Comparison of ENCODE assay signal across 22 cellular contexts in the genomic region with DNA sequence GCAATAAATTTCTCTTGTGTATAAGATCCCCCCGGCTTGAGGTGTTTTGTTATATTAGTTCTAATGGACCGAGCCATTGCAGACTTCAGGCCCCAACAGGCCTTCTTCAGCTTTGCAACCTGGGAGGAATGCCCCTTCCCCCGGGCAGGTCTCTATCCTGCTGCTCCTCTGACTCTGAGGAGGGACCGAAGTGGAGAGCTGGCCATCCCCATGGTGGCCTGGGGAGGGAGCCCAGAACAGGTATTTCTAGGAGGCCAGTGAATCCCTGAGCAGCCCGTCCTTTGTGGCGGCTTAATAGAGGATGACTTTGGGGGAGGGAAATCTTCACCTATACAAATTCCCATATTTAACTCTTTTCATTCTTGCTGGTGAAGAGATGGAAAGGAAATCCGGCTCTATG.
A peak's percentile ranks its signal among the peaks of the same experiment; 100 is the strongest.
DNase-seq lines count a peak whose midpoint lies in the region; ATAC-seq, FAIRE-seq and TF ChIP-seq lines count a peak whose summit lies in the region.
"Had no signal": no experiment of that assay in that cellular context is flagged by ENCODE, and none has a peak within 500 bp of the region (broad histone marks: within the 10 kb centered on the region; RNA-seq: fewer than 3 reads in every experiment).

No MANE protein-coding gene starts in this region.

- ATAC-seq in HepG2 (peak; percentile 64), right lobe of liver (no peak), HG03108 (IDR thresholded peaks at IDR 0.05; ENCODE audit: unreplicated experiment) (no peak)
- ATAC-seq in naive thymus-derived CD4-positive, alpha-beta T cell, result no peak
- ATAC-seq: HCT116 had no signal

- no TSS peak for BruUV-seq in HepG2 (replicated peaks; lab: Mats Ljungman, UMichigan)

- H3K56ac ChIP-seq in H1 (replicated peaks; ENCODE audit: insufficient read length, low read depth, low read length), result no peak overlapping the region

- H3K27ac Mint-ChIP-seq in naive thymus-derived CD4-positive, alpha-beta T cell, result no peak overlapping the region
- H3K27ac Mint-ChIP-seq: B cell; CD4-positive, CD25-positive, alpha-beta regulatory T cell; CD8-positive, alpha-beta memory T cell had no signal

- no peaks in the 10 kb centered on the region for H3K27me3 Mint-ChIP-seq in naive thymus-derived CD4-positive, alpha-beta T cell
- H3K27me3 Mint-ChIP-seq: B cell; CD4-positive, CD25-positive, alpha-beta regulatory T cell; CD8-positive, alpha-beta memory T cell had no signal

- H3K23me2 ChIP-seq in H1 (ENCODE audit: low read depth, low read length), result peaks cover 8% of the 10 kb centered on the region; the same call in 1 of the 2 replicates

- H3K4me1 Mint-ChIP-seq in naive thymus-derived CD4-positive, alpha-beta T cell, result peaks cover 0 to 1% (median 0%) of the 10 kb centered on the region in 7 donors
- H3K4me1 Mint-ChIP-seq: B cell; CD4-positive, CD25-positive, alpha-beta regulatory T cell; CD8-positive, alpha-beta memory T cell had no signal

- in situ Hi-C loops in HepG2 (cut with HindIII; ENCODE audit: extremely low pct_ligation_motif_present, low pct_unique_long_range_greater_than_20kb), result no loop called here

- no peak overlapping the region for H2BK5ac ChIP-seq in H1 (ENCODE audit: low read depth, low read length)

- H3K23ac ChIP-seq in H1 (ENCODE audit: insufficient read length), result no peak overlapping the region

- H3K18ac ChIP-seq in H1 (ENCODE audit: extremely low read depth, low read length), result no peak overlapping the region

- H2BK20ac ChIP-seq in H1 (ENCODE audit: low read length), result no peak overlapping the region

- no peak overlapping the region for H2BK15ac ChIP-seq in H1 (ENCODE audit: low read length)

- peaks cover 0 to 13% (median 4%) of the 10 kb centered on the region in 11 donors for H3K9me3 Mint-ChIP-seq in naive thymus-derived CD4-positive, alpha-beta T cell

- H3K4me1 ChIP-seq in HepG2 (ENCODE audit: insufficient read depth, low read length), result no peaks in the 10 kb centered on the region
- no peaks in the 10 kb centered on the region for H3K4me1 ChIP-seq in right lobe of liver
- no peaks in the 10 kb centered on the region for H3K4me1 ChIP-seq in H1 (replicated peaks in 1 of 4; ENCODE audit: control insufficient read depth in 3 of 4, insufficient read depth in 4 of 4, low read length in 3 of 4)
- no peaks in the 10 kb centered on the region for H3K4me1 ChIP-seq in naive thymus-derived CD4-positive, alpha-beta T cell (ENCODE audit: control insufficient read depth in 2 of 2, insufficient read depth in 2 of 2, low read length in 2 of 2)
- H3K4me1 ChIP-seq: BLaER1 had no signal

- no peaks in the 10 kb centered on the region for H3K36me3 ChIP-seq in HepG2 (replicated peaks in 1 of 2; ENCODE audit: control insufficient read depth in 1 of 2, insufficient read depth in 2 of 2, low read length in 2 of 2)
- no peaks in the 10 kb centered on the region for H3K36me3 ChIP-seq in right lobe of liver
- H3K36me3 ChIP-seq in H1 (ENCODE audit: control insufficient read depth in 2 of 4, insufficient read depth in 4 of 4, low read length in 3 of 4), result no peaks in the 10 kb centered on the region
- H3K36me3 ChIP-seq in naive thymus-derived CD4-positive, alpha-beta T cell (ENCODE audit: control insufficient read depth in 2 of 3, insufficient read depth in 3 of 3, low read length in 3 of 3), result no peaks in the 10 kb centered on the region
- H3K36me3 ChIP-seq: BLaER1 had no signal

- no peak overlapping the region for H2BK12ac ChIP-seq in H1 (ENCODE audit: low read depth, low read length)

- TF ChIP-seq CTCF in HepG2 (CRISPR knock-in tag; IDR thresholded peaks at IDR 0.05) (no peak), right lobe of liver (IDR thresholded peaks at IDR 0.05) (no peak), H1 (IDR thresholded peaks at IDR 0.05; ENCODE audit: control extremely low read depth in 1 of 3, insufficient read depth in 1 of 3, low read depth in 1 of 3, low read length in 3 of 3) (peak in 2 of 3 experiments; percentile 4 to 6; a peak in 1 of 4 replicates)

- FAIRE-seq in HepG2 (lab: Jason Lieb, UNC), result no peak
- no peak for FAIRE-seq in H1 (lab: Jason Lieb, UNC)
- FAIRE-seq: A204.1, G401.6, GM12892, H54 had no signal

- H4K20me1 ChIP-seq in HepG2 (ENCODE audit: insufficient read depth, low read length) (no peaks in the 10 kb centered on the region), H1 (replicated peaks in 1 of 2; ENCODE audit: control insufficient read depth in 1 of 2, insufficient read depth in 2 of 2, low read length in 2 of 2) (peaks cover 0 to 7% of the 10 kb centered on the region in 2 experiments)
- H4K20me1 ChIP-seq: BLaER1 had no signal

- no peak overlapping the region for H4K91ac ChIP-seq in H1 (replicated peaks; ENCODE audit: insufficient read length, low read length)

- H3K14ac ChIP-seq in H1 (ENCODE audit: insufficient read length), result no peak overlapping the region

- TF ChIP-seq POLR2A in HepG2 (IDR thresholded peaks at IDR 0.05; ENCODE audit: insufficient read depth in 1 of 2, low read depth in 2 of 2, low read length in 2 of 2) (no peak), right lobe of liver (IDR thresholded peaks at IDR 0.05) (no peak), H1 (IDR thresholded peaks at IDR 0.05; ENCODE audit: control extremely low read depth in 1 of 2, low read depth in 2 of 2, low read length in 2 of 2) (no peak)

- no peak overlapping the region for H3K4me2 ChIP-seq in HepG2 (ENCODE audit: low read depth, low read length)
- H3K4me2 ChIP-seq in H1 (ENCODE audit: insufficient read depth in 1 of 2, low read depth in 2 of 2, low read length in 2 of 2), result no peak overlapping the region
- H3K4me2 ChIP-seq: BLaER1 had no signal

- 13% methylated on average over 7 of the region's 7 CpGs for WGBS in HepG2 (ENCODE audit: low lambda C conversion rate)
- 76% methylated on average over 4 of the region's 7 CpGs for WGBS in right lobe of liver (ENCODE audit: insufficient coverage, low coverage, low lambda C conversion rate, missing lambda C conversion rate)
- WGBS in H1 (ENCODE audit: extremely low coverage in 1 of 2, insufficient coverage in 1 of 2, insufficient read length in 1 of 2, insufficient replicate concordance in 2 of 2, low coverage in 1 of 2, low lambda C conversion rate in 2 of 2, missing lambda C conversion rate in 1 of 2), 2 experiments, result 84% methylated on average over 7 of the region's 7 CpGs; no CpG with 5 or more reads in 1 of the 2 experiments

- POLR2A ChIA-PET in HepG2 (lab: Yijun Ruan, JAX) (no interaction called here), H1 (lab: Charles Lee; ENCODE audit: partially characterized antibody) (no interaction called here)
- POLR2A ChIA-PET in naive thymus-derived CD4-positive, alpha-beta T cell (lab: Charles Lee), result no interaction called here

- H3K4me3 Mint-ChIP-seq in naive thymus-derived CD4-positive, alpha-beta T cell, result no peak overlapping the region
- H3K4me3 Mint-ChIP-seq: B cell; CD4-positive, CD25-positive, alpha-beta regulatory T cell; CD8-positive, alpha-beta memory T cell had no signal

- no peak overlapping the region for H4K8ac ChIP-seq in H1 (ENCODE audit: extremely low read depth, insufficient read depth, low read length)

- no peak overlapping the region for H2BK120ac ChIP-seq in H1 (replicated peaks; ENCODE audit: low read depth, low read length)

- TF ChIP-seq EP300 in HepG2 (IDR thresholded peaks at IDR 0.05; ENCODE audit: low read depth in 2 of 2, low read length in 2 of 2) (no peak), HepG2 (CRISPR knock-in tag; IDR thresholded peaks at IDR 0.05; ENCODE audit: borderline replicate concordance) (no peak), H1 (IDR thresholded peaks at IDR 0.05; ENCODE audit: borderline replicate concordance in 1 of 2, low read depth in 2 of 2, low read length in 2 of 2) (no peak)

- H3K9ac ChIP-seq in HepG2 (ENCODE audit: insufficient read depth, low read depth, low read length) (no peak overlapping the region), H1 (replicated peaks in 1 of 4; ENCODE audit: extremely low read depth in 1 of 4, low read depth in 3 of 4, low read length in 3 of 4) (no peak overlapping the region)
- H3K9ac ChIP-seq: BLaER1, GM23248 had no signal

- no peak overlapping the region for H3K4ac ChIP-seq in H1 (replicated peaks; ENCODE audit: insufficient read length, low read depth, low read length)

- intact Hi-C loops in HepG2 (cut with micrococcal nuclease; ENCODE audit: unreplicated experiment), result no loop called here
- intact Hi-C loops in right lobe of liver (cut with DNase I), result no loop called here
- intact Hi-C loops in naive thymus-derived CD4-positive, alpha-beta T cell (cut with micrococcal nuclease), result no loop called here

- no peaks in the 10 kb centered on the region for H3K79me1 ChIP-seq in H1 (ENCODE audit: low read depth, low read length)

- no peaks in the 10 kb centered on the region for H3K27me3 ChIP-seq in HepG2 (ENCODE audit: control insufficient read depth in 1 of 2, insufficient read depth in 2 of 2, low read length in 2 of 2)
- H3K27me3 ChIP-seq in right lobe of liver, result no peaks in the 10 kb centered on the region
- no peaks in the 10 kb centered on the region for H3K27me3 ChIP-seq in H1 (replicated peaks in 1 of 4; ENCODE audit: control insufficient read depth in 3 of 4, extremely low read depth in 1 of 4, insufficient read depth in 3 of 4, low read length in 3 of 4)
- H3K27me3 ChIP-seq in naive thymus-derived CD4-positive, alpha-beta T cell (ENCODE audit: control insufficient read depth in 2 of 2, insufficient read depth in 2 of 2, low read length in 2 of 2), result no peaks in the 10 kb centered on the region
- H3K27me3 ChIP-seq: BLaER1 had no signal

- H3K36me3 Mint-ChIP-seq in naive thymus-derived CD4-positive, alpha-beta T cell, result no peaks in the 10 kb centered on the region
- H3K36me3 Mint-ChIP-seq: CD4-positive, CD25-positive, alpha-beta regulatory T cell; CD8-positive, alpha-beta memory T cell had no signal

- H3K27ac ChIP-seq in HepG2 (ENCODE audit: extremely low read length, insufficient read depth, low read length) (no peak overlapping the region), right lobe of liver (no peak overlapping the region), H1 (ENCODE audit: low read depth, low read length) (no peak overlapping the region)
- no peak overlapping the region for H3K27ac ChIP-seq in naive thymus-derived CD4-positive, alpha-beta T cell (ENCODE audit: low read depth, low read length)
- H3K27ac ChIP-seq: 22Rv1, BLaER1, C4-2B, GM23248 had no signal

- CTCF ChIA-PET in HepG2 (lab: Yijun Ruan, JAX; ENCODE audit: low intra/inter-chr PET ratio, low total read pairs), result no interaction called here
- CTCF ChIA-PET in H1 (lab: Charles Lee; ENCODE audit: partially characterized antibody), result interaction anchor here (0.5 kb wide), 1 partner anchor 1731 kb away, joined by 3 read pairs; no protein-coding TSS in a partner anchor
- CTCF ChIA-PET in naive thymus-derived CD4-positive, alpha-beta T cell (lab: Charles Lee), result no interaction called here

- DNase-seq in HepG2 (ENCODE audit: low spot score), result no peak
- no peak for DNase-seq in right lobe of liver
- no peak for DNase-seq in H1 (ENCODE audit: low read depth in 1 of 2, low spot score in 2 of 2)
- DNase-seq in iPS-NIHi11 (ENCODE audit: low spot score), result peak; percentile 56
- DNase-seq in NCI-H1930 (lab: John Stamatoyannopoulos, UW), result no peak
- no peak for DNase-seq in NCI-H2107 (lab: John Stamatoyannopoulos, UW)
- no peak for DNase-seq in naive thymus-derived CD4-positive, alpha-beta T cell
- DNase-seq: CD4-positive, CD25-positive, alpha-beta regulatory T cell; CD8-positive, alpha-beta memory T cell; DMS53; DMS79 treated with DMSO at 0.1 percent for 48 hours; GM23248 had no signal

- no peak overlapping the region for H2AK5ac ChIP-seq in H1 (ENCODE audit: low read depth, low read length)

- H3K4me3 ChIP-seq in HepG2 (replicated peaks in 1 of 3; ENCODE audit: insufficient read depth in 1 of 3, low read depth in 2 of 3, low read length in 3 of 3) (no peak overlapping the region), right lobe of liver (no peak overlapping the region), H1 (ENCODE audit: extremely low read depth in 1 of 4, insufficient read depth in 2 of 4, low read depth in 3 of 4, low read length in 4 of 4) (no peak overlapping the region)
- H3K4me3 ChIP-seq in naive thymus-derived CD4-positive, alpha-beta T cell (ENCODE audit: low read length), result no peak overlapping the region
- H3K4me3 ChIP-seq: BLaER1, GM23248 had no signal

- H3K79me2 ChIP-seq in HepG2 (ENCODE audit: insufficient read depth, low read length) (no peaks in the 10 kb centered on the region), H1 (ENCODE audit: control insufficient read depth in 1 of 2, insufficient read depth in 2 of 2, low read length in 2 of 2) (no peaks in the 10 kb centered on the region)

- H4K5ac ChIP-seq in H1 (ENCODE audit: insufficient read length, low read depth, low read length), result no peak overlapping the region

- H2AFZ ChIP-seq in HepG2 (ENCODE audit: low read length) (no peak overlapping the region), H1 (ENCODE audit: low read length) (no peak overlapping the region)
- H2AFZ ChIP-seq: GM23248 had no signal

- TF ChIP-seq RAD21 in HepG2 (CRISPR knock-in tag; IDR thresholded peaks at IDR 0.05) (no peak), H1 (IDR thresholded peaks at IDR 0.05 in 1 of 2, conservative IDR thresholded peaks at IDR 0.05 in 1 of 2; ENCODE audit: low read depth in 2 of 2, low read length in 2 of 2) (peak; percentile 26 to 34; a peak in 3 of 4 replicates)

- H3K9me3 ChIP-seq in HepG2 (ENCODE audit: low read length) (peaks cover 13% of the 10 kb centered on the region), right lobe of liver (no peaks in the 10 kb centered on the region), H1 (ENCODE audit: insufficient read depth in 2 of 2, low read depth in 1 of 2, low read length in 1 of 2) (no peaks in the 10 kb centered on the region)
- no peaks in the 10 kb centered on the region for H3K9me3 ChIP-seq in naive thymus-derived CD4-positive, alpha-beta T cell (ENCODE audit: control insufficient read depth in 2 of 3, low read length in 3 of 3)
- H3K9me3 ChIP-seq: BLaER1 had no signal

Comparison
In these comparisons a context has a peak if more than half of its experiments do, and no peak if none do; other contexts are left out.
1. CTCF ChIP-seq: peak in H1 (2 of 3); none in HepG2 (single experiment) and right lobe of liver (0 of 4).